24 cellular contexts compared by ENCODE assay signal in genomic region chrX:48904180-48904579, GRCh38. TPM values are rescaled to one million over a fixed set of nuclear protein-coding genes. Genes with fewer than 3 reads are reported as not detected.
DNase-seq lines count a peak whose midpoint lies in the region; ATAC-seq, FAIRE-seq and TF ChIP-seq lines count a peak whose summit lies in the region.
"Had no signal": no experiment of that assay in that cellular context is flagged by ENCODE, and none has a peak within 500 bp of the region (broad histone marks: within the 10 kb centered on the region; RNA-seq: fewer than 3 reads in every experiment).

No MANE protein-coding gene starts in this region.

- peaks cover 22% of the 10 kb centered on the region for H3K36me3 Mint-ChIP-seq in WTC11
- peaks cover 18 to 19% of the 10 kb centered on the region in 2 donors for H3K36me3 Mint-ChIP-seq in stimulated activated naive B cell treated with anti-CD40 and anti-IgM and Interleukin-4, amounts not matched to agents 10 μg/mL and 1 μg/mL and 100 μg/mL, for 72 hours
- peaks cover 33% of the 10 kb centered on the region for H3K36me3 Mint-ChIP-seq in activated CD4-positive, alpha-beta T cell treated with anti-CD3 and anti-CD28 coated beads, Interleukin-2, amount 10 ng/mL, durations not matched to agents 24 days and 14 days (ENCODE audit: low read depth)
- peaks cover 18% of the 10 kb centered on the region for H3K36me3 Mint-ChIP-seq in activated CD4-positive, alpha-beta T cell treated with anti-CD3 and anti-CD28 coated beads, Interleukin-2, amount 10 ng/mL, durations not matched to agents 7 days and 5 days (ENCODE audit: low read depth)

- no peaks in the 10 kb centered on the region for H3K9me3 ChIP-seq in endothelial cell of umbilical vein (replicated peaks; ENCODE audit: control insufficient read depth, insufficient read depth, low read length)
- H3K9me3 ChIP-seq: BE2C had no signal

- no peak for ATAC-seq in stimulated activated naive CD8-positive, alpha-beta T cell treated with anti-CD3 and anti-CD28 coated beads, Interleukin-15, amount 100 ng/mL, for 72 hours
- no peak for ATAC-seq in stimulated activated naive CD8-positive, alpha-beta T cell treated with anti-CD3 and anti-CD28 coated beads, Interleukin-15, Interleukin-2, amounts not matched to agents 100 U/mL and 50 U/mL, for 24 hours
- ATAC-seq in WTC11: peak; percentile 55; the same call in 1 of the 2 replicates
- ATAC-seq in stimulated activated naive B cell treated with anti-CD40 and anti-IgM and Interleukin-4, amounts not matched to agents 10 μg/mL and 1 μg/mL and 100 μg/mL, for 72 hours (replicated peaks): no peak

- H3K9me3 Mint-ChIP-seq in stimulated activated naive CD8-positive, alpha-beta T cell treated with anti-CD3 and anti-CD28 coated beads, Interleukin-15, amount 100 ng/mL, for 72 hours: no peaks in the 10 kb centered on the region
- H3K9me3 Mint-ChIP-seq in WTC11: no peaks in the 10 kb centered on the region
- H3K9me3 Mint-ChIP-seq in stimulated activated naive B cell treated with anti-CD40 and anti-IgM and Interleukin-4, amounts not matched to agents 10 μg/mL and 1 μg/mL and 100 μg/mL, for 72 hours: no peaks in the 10 kb centered on the region
- no peaks in the 10 kb centered on the region for H3K9me3 Mint-ChIP-seq in activated CD4-positive, alpha-beta T cell treated with anti-CD3 and anti-CD28 coated beads, Interleukin-2, amount 10 ng/mL, durations not matched to agents 24 days and 14 days
- H3K9me3 Mint-ChIP-seq in activated CD4-positive, alpha-beta T cell treated with anti-CD3 and anti-CD28 coated beads, Interleukin-2, amount 10 ng/mL, durations not matched to agents 7 days and 5 days: no peaks in the 10 kb centered on the region
- H3K9me3 Mint-ChIP-seq: IgD-negative memory B cell had no signal

- intact Hi-C loops in endothelial cell of umbilical vein (cut with micrococcal nuclease): no loop called here
- intact Hi-C loops in activated CD4-positive, alpha-beta T cell treated with anti-CD3 and anti-CD28 coated beads, Interleukin-2, amount 10 ng/mL, durations not matched to agents 24 days and 14 days (cut with micrococcal nuclease): no loop called here

- peaks cover 6% of the 10 kb centered on the region for H3K79me2 ChIP-seq in endothelial cell of umbilical vein (ENCODE audit: control insufficient read depth, insufficient read depth, low read length)

- no peak overlapping the region for H3K4me3 Mint-ChIP-seq in stimulated activated naive CD8-positive, alpha-beta T cell treated with anti-CD3 and anti-CD28 coated beads, Interleukin-15, amount 100 ng/mL, for 72 hours
- no peak overlapping the region for H3K4me3 Mint-ChIP-seq in WTC11
- no peak overlapping the region for H3K4me3 Mint-ChIP-seq in stimulated activated naive B cell treated with anti-CD40 and anti-IgM and Interleukin-4, amounts not matched to agents 10 μg/mL and 1 μg/mL and 100 μg/mL, for 72 hours
- no peak overlapping the region for H3K4me3 Mint-ChIP-seq in activated CD4-positive, alpha-beta T cell treated with anti-CD3 and anti-CD28 coated beads, Interleukin-2, amount 10 ng/mL, durations not matched to agents 24 days and 14 days
- H3K4me3 Mint-ChIP-seq in activated CD4-positive, alpha-beta T cell treated with anti-CD3 and anti-CD28 coated beads, Interleukin-2, amount 10 ng/mL, durations not matched to agents 7 days and 5 days: no peak overlapping the region
- H3K4me3 Mint-ChIP-seq: CD14-positive monocyte had no signal

- DNase-seq in stimulated activated naive CD8-positive, alpha-beta T cell treated with anti-CD3 and anti-CD28 coated beads, Interleukin-15, amount 100 ng/mL, for 72 hours: no peak
- DNase-seq in stimulated activated naive CD8-positive, alpha-beta T cell treated with anti-CD3 and anti-CD28 coated beads, Interleukin-15, Interleukin-2, amounts not matched to agents 100 U/mL and 50 U/mL, for 24 hours: no peak
- DNase-seq in WTC11 (ENCODE audit: low spot score): no peak
- DNase-seq in endothelial cell of umbilical vein (ENCODE audit: low read depth, low spot score): no peak
- no peak for DNase-seq in stimulated activated naive B cell treated with anti-CD40 and anti-IgM and Interleukin-4, amounts not matched to agents 10 μg/mL and 1 μg/mL and 100 μg/mL, for 72 hours
- no peak for DNase-seq in activated CD4-positive, alpha-beta T cell treated with anti-CD3 and anti-CD28 coated beads, Interleukin-2, amount 10 ng/mL, durations not matched to agents 24 days and 14 days
- no peak for DNase-seq in UCSD-AML1 (lab: John Stamatoyannopoulos, UW; ENCODE audit: unreplicated experiment)
- no peak for DNase-seq in activated CD4-positive, alpha-beta T cell treated with anti-CD3 and anti-CD28 coated beads, Interleukin-2, amount 10 ng/mL, durations not matched to agents 7 days and 5 days
- DNase-seq: BE2C, DMS153, DND-41, NCI-H1092, NCI-H1417 treated with DMSO at 0.1 percent for 48 hours, NCI-H1694 treated with DMSO at 0.1 percent for 48 hours, NCI-H2081, NCI-H226, NCI-H510A, NCI-H69, SIG-M5 had no signal

- H3K9ac ChIP-seq in endothelial cell of umbilical vein (replicated peaks; ENCODE audit: extremely low read depth, insufficient read depth, low read length): no peak overlapping the region

- no peaks in the 10 kb centered on the region for H3K27me3 Mint-ChIP-seq in stimulated activated naive CD8-positive, alpha-beta T cell treated with anti-CD3 and anti-CD28 coated beads, Interleukin-15, amount 100 ng/mL, for 72 hours
- H3K27me3 Mint-ChIP-seq in WTC11 (ENCODE audit: low read depth): no peaks in the 10 kb centered on the region
- peaks cover 0 to 5% of the 10 kb centered on the region in 2 donors for H3K27me3 Mint-ChIP-seq in stimulated activated naive B cell treated with anti-CD40 and anti-IgM and Interleukin-4, amounts not matched to agents 10 μg/mL and 1 μg/mL and 100 μg/mL, for 72 hours
- no peaks in the 10 kb centered on the region for H3K27me3 Mint-ChIP-seq in activated CD4-positive, alpha-beta T cell treated with anti-CD3 and anti-CD28 coated beads, Interleukin-2, amount 10 ng/mL, durations not matched to agents 24 days and 14 days
- H3K27me3 Mint-ChIP-seq in activated CD4-positive, alpha-beta T cell treated with anti-CD3 and anti-CD28 coated beads, Interleukin-2, amount 10 ng/mL, durations not matched to agents 7 days and 5 days: no peaks in the 10 kb centered on the region
- H3K27me3 Mint-ChIP-seq: IgD-negative memory B cell had no signal

- H3K4me2 ChIP-seq in endothelial cell of umbilical vein (ENCODE audit: insufficient read depth, low read length): no peak overlapping the region

- no peak overlapping the region for H3K27ac ChIP-seq in endothelial cell of umbilical vein (ENCODE audit: insufficient read depth, low read depth, low read length)
- H3K27ac ChIP-seq: HL-60 had no signal

- no peak for TF ChIP-seq POLR2A in endothelial cell of umbilical vein (IDR thresholded peaks at IDR 0.05; ENCODE audit: low read depth, low read length)

- peak overlapping the region; percentile 25 to 93 for H3K27ac Mint-ChIP-seq in stimulated activated naive CD8-positive, alpha-beta T cell treated with anti-CD3 and anti-CD28 coated beads, Interleukin-15, amount 100 ng/mL, for 72 hours
- no peak overlapping the region for H3K27ac Mint-ChIP-seq in WTC11
- peak overlapping the region; percentile 14 for H3K27ac Mint-ChIP-seq in stimulated activated naive B cell treated with anti-CD40 and anti-IgM and Interleukin-4, amounts not matched to agents 10 μg/mL and 1 μg/mL and 100 μg/mL, for 72 hours
- H3K27ac Mint-ChIP-seq in activated CD4-positive, alpha-beta T cell treated with anti-CD3 and anti-CD28 coated beads, Interleukin-2, amount 10 ng/mL, durations not matched to agents 24 days and 14 days: no peak overlapping the region
- H3K27ac Mint-ChIP-seq in activated CD4-positive, alpha-beta T cell treated with anti-CD3 and anti-CD28 coated beads, Interleukin-2, amount 10 ng/mL, durations not matched to agents 7 days and 5 days: no peak overlapping the region

- H3K36me3 ChIP-seq in endothelial cell of umbilical vein (ENCODE audit: control insufficient read depth in 2 of 2, extremely low read depth in 1 of 2, insufficient read depth in 2 of 2, low read length in 2 of 2): peaks cover 0 to 10% of the 10 kb centered on the region in 2 experiments

- no peaks in the 10 kb centered on the region for H3K9me1 ChIP-seq in endothelial cell of umbilical vein (replicated peaks; ENCODE audit: control insufficient read depth, extremely low read depth, insufficient read depth, low read length)

- no peak overlapping the region for H2AFZ ChIP-seq in endothelial cell of umbilical vein (ENCODE audit: low read depth, low read length)

- no peaks in the 10 kb centered on the region for H3K27me3 ChIP-seq in endothelial cell of umbilical vein (ENCODE audit: control insufficient read depth in 2 of 2, insufficient read depth in 2 of 2, low read length in 2 of 2)
- H3K27me3 ChIP-seq: BE2C had no signal

- POLR2A ChIA-PET in WTC11 (lab: Charles Lee): no interaction called here
- POLR2A ChIA-PET in endothelial cell of umbilical vein (lab: Charles Lee): no interaction called here
- POLR2A ChIA-PET in activated CD4-positive, alpha-beta T cell treated with anti-CD3 and anti-CD28 coated beads, Interleukin-2, amount 10 ng/mL, durations not matched to agents 7 days and 5 days (lab: Charles Lee): no interaction called here

- no peak overlapping the region for H3K4me3 ChIP-seq in endothelial cell of umbilical vein (replicated peaks in 1 of 3; ENCODE audit: insufficient read depth in 1 of 3, low read depth in 1 of 3, low read length in 3 of 3)

- no TSS peak for BruUV-seq in endothelial cell of umbilical vein (replicated peaks; lab: Mats Ljungman, UMichigan)

- peak; percentile 28 for FAIRE-seq in endothelial cell of umbilical vein (lab: Jason Lieb, UNC)
- FAIRE-seq: GM12892, GM19239 had no signal

- no peaks in the 10 kb centered on the region for H4K20me1 ChIP-seq in endothelial cell of umbilical vein (replicated peaks; ENCODE audit: control insufficient read depth, extremely low read depth, insufficient read depth, low read length)

- CTCF ChIA-PET in WTC11 (lab: Charles Lee): interaction anchor here (1.6 kb wide), 1 partner anchor 13 kb away, joined by 4 read pairs; no protein-coding TSS in a partner anchor
- CTCF ChIA-PET in endothelial cell of umbilical vein (lab: Charles Lee): no interaction called here
- CTCF ChIA-PET in activated CD4-positive, alpha-beta T cell treated with anti-CD3 and anti-CD28 coated beads, Interleukin-2, amount 10 ng/mL, durations not matched to agents 7 days and 5 days (lab: Charles Lee): interaction anchor here (1.1 kb wide), 1 partner anchor 12 kb away, joined by 4 read pairs; no protein-coding TSS in a partner anchor

- dilution Hi-C loops in endothelial cell of umbilical vein (cut with MboI; ENCODE audit: extremely low pct_ligation_motif_present, low sequenced_read_pairs): no loop called here

- H3K4me1 Mint-ChIP-seq in stimulated activated naive CD8-positive, alpha-beta T cell treated with anti-CD3 and anti-CD28 coated beads, Interleukin-15, amount 100 ng/mL, for 72 hours: peaks cover 12% of the 10 kb centered on the region
- 0 out of 2 replicates have a peak, but pooled peaks cover 3% of the 10 kb centered on the region for H3K4me1 Mint-ChIP-seq in WTC11
- peaks cover 0 to 2% of the 10 kb centered on the region in 2 donors for H3K4me1 Mint-ChIP-seq in stimulated activated naive B cell treated with anti-CD40 and anti-IgM and Interleukin-4, amounts not matched to agents 10 μg/mL and 1 μg/mL and 100 μg/mL, for 72 hours
- peaks cover 3% of the 10 kb centered on the region for H3K4me1 Mint-ChIP-seq in activated CD4-positive, alpha-beta T cell treated with anti-CD3 and anti-CD28 coated beads, Interleukin-2, amount 10 ng/mL, durations not matched to agents 24 days and 14 days
- no peaks in the 10 kb centered on the region for H3K4me1 Mint-ChIP-seq in activated CD4-positive, alpha-beta T cell treated with anti-CD3 and anti-CD28 coated beads, Interleukin-2, amount 10 ng/mL, durations not matched to agents 7 days and 5 days
- H3K4me1 Mint-ChIP-seq: CD14-positive monocyte had no signal

- no peak for TF ChIP-seq CTCF in WTC11 (IDR thresholded peaks at IDR 0.05)
- no peak for TF ChIP-seq CTCF in endothelial cell of umbilical vein (IDR thresholded peaks at IDR 0.05; ENCODE audit: extremely low read depth in 1 of 2, insufficient read depth in 1 of 2, low read depth in 1 of 2, low read length in 2 of 2)

- H3K4me1 ChIP-seq in endothelial cell of umbilical vein (ENCODE audit: control insufficient read depth, extremely low read depth, insufficient read depth, low read length): no peaks in the 10 kb centered on the region
- H3K4me1 ChIP-seq: BE2C had no signal

RNA-seq across cellular contexts. Expression of gene PQBP1, which starts 6.5 kb away (rescaled TPM):
- total RNA-seq in WTC11 (2021) (79.4 to 81.2 TPM (median 81.2 TPM) in 3 replicates), endothelial cell of umbilical vein (72.8 and 86.3 TPM in 2 replicates)
- polyA plus RNA-seq in endothelial cell of umbilical vein: 83.5 and 86.8 TPM in 2 replicates
- polyA plus RNA-seq in endothelial cell of umbilical vein (2011; cell fraction: cytosol; rRNA removed): 71.6 and 84.2 TPM in 2 replicates
- 114 and 146 TPM in 2 replicates for polyA plus RNA-seq in endothelial cell of umbilical vein (2011; cell fraction: nucleus; rRNA removed)
- polyA plus RNA-seq in endothelial cell of umbilical vein (2012): 80.7 and 105 TPM in 2 replicates
- polyA minus RNA-seq in endothelial cell of umbilical vein: 61.8 and 66.3 TPM in 2 replicates
- 79.9 TPM for polyA minus RNA-seq in endothelial cell of umbilical vein (2011; cell fraction: cytosol; rRNA and poly(A)+ RNA removed)
- 17.0 and 23.5 TPM in 2 replicates for polyA minus RNA-seq in endothelial cell of umbilical vein (2011; cell fraction: nucleus; rRNA and poly(A)+ RNA removed)
- 104 and 114 TPM in 2 replicates for total RNA-seq in activated CD4-positive, alpha-beta T cell treated with anti-CD3 and anti-CD28 coated beads, Interleukin-2, amount 10 ng/mL, durations not matched to agents 24 days and 14 days
- total RNA-seq in activated CD4-positive, alpha-beta T cell treated with anti-CD3 and anti-CD28 coated beads, Interleukin-2, amount 10 ng/mL, durations not matched to agents 7 days and 5 days: 10 to 100 TPM; 69.4 to 77.6 TPM

RNA-seq across cellular contexts. Expression of gene TIMM17B, which starts 6.6 kb away (rescaled TPM):
- total RNA-seq in WTC11 (2021): 99.6 to 120 TPM (median 114 TPM) in 3 replicates
- total RNA-seq in endothelial cell of umbilical vein: 30.0 and 36.0 TPM in 2 replicates
- polyA plus RNA-seq in endothelial cell of umbilical vein: 73.1 and 107 TPM in 2 replicates
- polyA plus RNA-seq in endothelial cell of umbilical vein (2011; cell fraction: cytosol; rRNA removed): 47.5 and 61.6 TPM in 2 replicates
- 33.9 and 35.2 TPM in 2 replicates for polyA plus RNA-seq in endothelial cell of umbilical vein (2011; cell fraction: nucleus; rRNA removed)
- polyA plus RNA-seq in endothelial cell of umbilical vein (2012): 34.6 and 39.4 TPM in 2 replicates
- polyA minus RNA-seq in endothelial cell of umbilical vein: 20.5 and 24.7 TPM in 2 replicates
- polyA minus RNA-seq in endothelial cell of umbilical vein (2011; cell fraction: cytosol; rRNA and poly(A)+ RNA removed): 71.9 TPM
- 10.1 and 10.6 TPM in 2 replicates for polyA minus RNA-seq in endothelial cell of umbilical vein (2011; cell fraction: nucleus; rRNA and poly(A)+ RNA removed)
- total RNA-seq in activated CD4-positive, alpha-beta T cell treated with anti-CD3 and anti-CD28 coated beads, Interleukin-2, amount 10 ng/mL, durations not matched to agents 24 days and 14 days: 72.0 and 75.1 TPM in 2 replicates
- total RNA-seq in activated CD4-positive, alpha-beta T cell treated with anti-CD3 and anti-CD28 coated beads, Interleukin-2, amount 10 ng/mL, durations not matched to agents 7 days and 5 days: 10 to 100 TPM; 39.9 to 45.8 TPM

RNA-seq across cellular contexts. Expression of gene SLC35A2, which starts 7.3 kb away (rescaled TPM):
- total RNA-seq in WTC11 (2021): 18.0 to 21.0 TPM (median 20.2 TPM) in 3 replicates
- total RNA-seq in endothelial cell of umbilical vein: 28.9 and 31.4 TPM in 2 replicates
- polyA plus RNA-seq in endothelial cell of umbilical vein: 64.5 and 76.5 TPM in 2 replicates
- 35.7 and 36.0 TPM in 2 replicates for polyA plus RNA-seq in endothelial cell of umbilical vein (2011; cell fraction: cytosol; rRNA removed)
- polyA plus RNA-seq in endothelial cell of umbilical vein (2011; cell fraction: nucleus; rRNA removed): 25.5 TPM in 2 replicates
- polyA plus RNA-seq in endothelial cell of umbilical vein (2012): 27.8 and 36.6 TPM in 2 replicates
- 48.9 and 52.1 TPM in 2 replicates for polyA minus RNA-seq in endothelial cell of umbilical vein
- 39.9 TPM for polyA minus RNA-seq in endothelial cell of umbilical vein (2011; cell fraction: cytosol; rRNA and poly(A)+ RNA removed)
- 7.9 and 9.2 TPM in 2 replicates for polyA minus RNA-seq in endothelial cell of umbilical vein (2011; cell fraction: nucleus; rRNA and poly(A)+ RNA removed)
- total RNA-seq in activated CD4-positive, alpha-beta T cell treated with anti-CD3 and anti-CD28 coated beads, Interleukin-2, amount 10 ng/mL, durations not matched to agents 24 days and 14 days: 19.5 and 22.8 TPM in 2 replicates
- total RNA-seq in activated CD4-positive, alpha-beta T cell treated with anti-CD3 and anti-CD28 coated beads, Interleukin-2, amount 10 ng/mL, durations not matched to agents 7 days and 5 days: 10 to 100 TPM; 14.0 to 16.8 TPM

RNA-seq across cellular contexts. Expression of gene PIM2, which starts 14.6 kb away (rescaled TPM):
- total RNA-seq in WTC11 (2021): 146 to 184 TPM (median 182 TPM) in 3 replicates
- 5.5 and 7.4 TPM in 2 replicates for total RNA-seq in endothelial cell of umbilical vein
- polyA plus RNA-seq in endothelial cell of umbilical vein: 7.4 and 7.5 TPM in 2 replicates
- polyA plus RNA-seq in endothelial cell of umbilical vein (2011; cell fraction: cytosol; rRNA removed): 4.5 TPM in 2 replicates
- 8.7 and 9.7 TPM in 2 replicates for polyA plus RNA-seq in endothelial cell of umbilical vein (2011; cell fraction: nucleus; rRNA removed)
- 4.6 and 5.1 TPM in 2 replicates for polyA plus RNA-seq in endothelial cell of umbilical vein (2012)
- 9.7 and 11.9 TPM in 2 replicates for polyA minus RNA-seq in endothelial cell of umbilical vein
- polyA minus RNA-seq in endothelial cell of umbilical vein (2011; cell fraction: cytosol; rRNA and poly(A)+ RNA removed): 9.1 TPM
- polyA minus RNA-seq in endothelial cell of umbilical vein (2011; cell fraction: nucleus; rRNA and poly(A)+ RNA removed): 5.0 and 5.1 TPM in 2 replicates
- 391 and 394 TPM in 2 replicates for total RNA-seq in activated CD4-positive, alpha-beta T cell treated with anti-CD3 and anti-CD28 coated beads, Interleukin-2, amount 10 ng/mL, durations not matched to agents 24 days and 14 days
- 100 to 1,000 TPM; 152 to 154 TPM for total RNA-seq in activated CD4-positive, alpha-beta T cell treated with anti-CD3 and anti-CD28 coated beads, Interleukin-2, amount 10 ng/mL, durations not matched to agents 7 days and 5 days

RNA-seq across cellular contexts. Expression of gene OTUD5, which starts 53.2 kb away (rescaled TPM):
- total RNA-seq in WTC11 (2021): 50.9 to 52.6 TPM (median 51.1 TPM) in 3 replicates
- total RNA-seq in endothelial cell of umbilical vein: 41.0 and 44.3 TPM in 2 replicates
- polyA plus RNA-seq in endothelial cell of umbilical vein: 44.6 and 46.3 TPM in 2 replicates
- 39.1 and 43.8 TPM in 2 replicates for polyA plus RNA-seq in endothelial cell of umbilical vein (2011; cell fraction: cytosol; rRNA removed)
- polyA plus RNA-seq in endothelial cell of umbilical vein (2011; cell fraction: nucleus; rRNA removed): 113 and 124 TPM in 2 replicates
- polyA plus RNA-seq in endothelial cell of umbilical vein (2012): 50.2 and 50.7 TPM in 2 replicates
- 69.9 and 98.0 TPM in 2 replicates for polyA minus RNA-seq in endothelial cell of umbilical vein
- 59.3 TPM for polyA minus RNA-seq in endothelial cell of umbilical vein (2011; cell fraction: cytosol; rRNA and poly(A)+ RNA removed)
- polyA minus RNA-seq in endothelial cell of umbilical vein (2011; cell fraction: nucleus; rRNA and poly(A)+ RNA removed): 25.3 and 29.0 TPM in 2 replicates
- 76.2 and 76.7 TPM in 2 replicates for total RNA-seq in activated CD4-positive, alpha-beta T cell treated with anti-CD3 and anti-CD28 coated beads, Interleukin-2, amount 10 ng/mL, durations not matched to agents 24 days and 14 days
- 10 to 100 TPM; 49.0 to 54.1 TPM for total RNA-seq in activated CD4-positive, alpha-beta T cell treated with anti-CD3 and anti-CD28 coated beads, Interleukin-2, amount 10 ng/mL, durations not matched to agents 7 days and 5 days

Comparison
In these comparisons a context has a peak if more than half of its experiments do, and no peak if none do; other contexts are left out.
1. H3K27ac Mint-ChIP-seq: peak in stimulated activated naive CD8-positive, alpha-beta T cell treated with anti-CD3 and anti-CD28 coated beads, Interleukin-15, amount 100 ng/mL, for 72 hours (2 of 2) and stimulated activated naive B cell treated with anti-CD40 and anti-IgM and Interleukin-4, amounts not matched to agents 10 μg/mL and 1 μg/mL and 100 μg/mL, for 72 hours (single experiment); none in WTC11 (single experiment), activated CD4-positive, alpha-beta T cell treated with anti-CD3 and anti-CD28 coated beads, Interleukin-2, amount 10 ng/mL, durations not matched to agents 24 days and 14 days (single experiment) and activated CD4-positive, alpha-beta T cell treated with anti-CD3 and anti-CD28 coated beads, Interleukin-2, amount 10 ng/mL, durations not matched to agents 7 days and 5 days (single experiment).